In genomic region chr2:37250869-37251740, GRCh38 we compare ENCODE assay signal across 14 cellular contexts.
"Had no signal": no experiment of that assay in that cellular context is flagged by ENCODE, and none has a peak within 500 bp of the region (broad histone marks: within the 10 kb centered on the region; RNA-seq: fewer than 3 reads in every experiment).

No MANE protein-coding gene starts in this region.

- H3K27me3 Mint-ChIP-seq: activated CD4-positive, alpha-beta memory T cell treated with anti-CD3 and anti-CD28 coated beads, Interleukin-2, amount 10 ng/mL, durations not matched to agents 7 days and 5 days; activated CD4-positive, alpha-beta T cell treated with anti-CD3 and anti-CD28 coated beads for 36 hours; natural killer cell treated with Interleukin-12 subunit alpha and Interleukin-12 subunit beta and Interleukin-15 and Interleukin-18, amount 100 ng/mL, for 72 hours; T-cell had no signal

- H3K27ac Mint-ChIP-seq: activated CD4-positive, alpha-beta memory T cell treated with anti-CD3 and anti-CD28 coated beads, Interleukin-2, amount 10 ng/mL, durations not matched to agents 7 days and 5 days; activated CD4-positive, alpha-beta T cell treated with anti-CD3 and anti-CD28 coated beads for 36 hours; natural killer cell treated with Interleukin-12 subunit alpha and Interleukin-12 subunit beta and Interleukin-15 and Interleukin-18, amount 100 ng/mL, for 72 hours; T-cell had no signal

- H3K4me3 Mint-ChIP-seq: activated CD4-positive, alpha-beta memory T cell treated with anti-CD3 and anti-CD28 coated beads, Interleukin-2, amount 10 ng/mL, durations not matched to agents 7 days and 5 days; activated CD4-positive, alpha-beta T cell treated with anti-CD3 and anti-CD28 coated beads for 36 hours; immature natural killer cell; natural killer cell treated with Interleukin-12 subunit alpha and Interleukin-12 subunit beta and Interleukin-15 and Interleukin-18, amount 100 ng/mL, for 72 hours; T-cell had no signal

- H3K27me3 ChIP-seq: colonic mucosa, suprapubic skin, upper lobe of right lung had no signal

- H3K9me3 Mint-ChIP-seq: activated CD4-positive, alpha-beta memory T cell treated with anti-CD3 and anti-CD28 coated beads, Interleukin-2, amount 10 ng/mL, durations not matched to agents 7 days and 5 days; immature natural killer cell; natural killer cell treated with Interleukin-12 subunit alpha and Interleukin-12 subunit beta and Interleukin-15 and Interleukin-18, amount 100 ng/mL, for 72 hours; T-cell had no signal

- H3K27ac ChIP-seq: colonic mucosa, suprapubic skin, upper lobe of right lung had no signal

- H3K9me3 ChIP-seq: colonic mucosa, suprapubic skin, upper lobe of right lung had no signal

- H3K4me1 ChIP-seq: colonic mucosa, suprapubic skin, upper lobe of right lung had no signal

- H3K4me3 ChIP-seq: colonic mucosa, lung, suprapubic skin, upper lobe of right lung had no signal

- H3K36me3 ChIP-seq: colonic mucosa had no signal

- DNase-seq: activated CD4-positive, alpha-beta memory T cell treated with anti-CD3 and anti-CD28 coated beads, Interleukin-2, amount 10 ng/mL, durations not matched to agents 7 days and 5 days; activated CD4-positive, alpha-beta T cell treated with anti-CD3 and anti-CD28 coated beads for 36 hours; activated naive CD4-positive, alpha-beta T cell; colonic mucosa; immature natural killer cell; stimulated activated CD4-positive, alpha-beta T cell treated with anti-CD3 and anti-CD28 coated beads, Interleukin-12 subunit alpha, Interleukin-12 subunit beta, amount 100 ng/mL, for 4 hours; stimulated activated CD4-positive, alpha-beta T cell treated with anti-CD3 and anti-CD28 coated beads, Interleukin-2, amount 100 ng/mL, for 48 hours; stimulated activated naive CD8-positive, alpha-beta T cell treated with anti-CD3 and anti-CD28 coated beads, Interleukin-15, Interleukin-2, amounts not matched to agents 100 U/mL and 50 U/mL, for 24 hours; T-cell; T1000; upper lobe of right lung had no signal

- ATAC-seq: activated CD4-positive, alpha-beta T cell treated with anti-CD3 and anti-CD28 coated beads for 36 hours; natural killer cell treated with Interleukin-12 subunit alpha and Interleukin-12 subunit beta and Interleukin-15 and Interleukin-18, amount 100 ng/mL, for 72 hours; stimulated activated naive CD8-positive, alpha-beta T cell treated with anti-CD3 and anti-CD28 coated beads, Interleukin-15, Interleukin-2, amounts not matched to agents 100 U/mL and 50 U/mL, for 24 hours; T-cell; upper lobe of right lung had no signal

- H3K4me1 Mint-ChIP-seq: activated CD4-positive, alpha-beta memory T cell treated with anti-CD3 and anti-CD28 coated beads, Interleukin-2, amount 10 ng/mL, durations not matched to agents 7 days and 5 days; immature natural killer cell had no signal
